1 cellular context compared by ENCODE assay signal in the genomic region with DNA sequence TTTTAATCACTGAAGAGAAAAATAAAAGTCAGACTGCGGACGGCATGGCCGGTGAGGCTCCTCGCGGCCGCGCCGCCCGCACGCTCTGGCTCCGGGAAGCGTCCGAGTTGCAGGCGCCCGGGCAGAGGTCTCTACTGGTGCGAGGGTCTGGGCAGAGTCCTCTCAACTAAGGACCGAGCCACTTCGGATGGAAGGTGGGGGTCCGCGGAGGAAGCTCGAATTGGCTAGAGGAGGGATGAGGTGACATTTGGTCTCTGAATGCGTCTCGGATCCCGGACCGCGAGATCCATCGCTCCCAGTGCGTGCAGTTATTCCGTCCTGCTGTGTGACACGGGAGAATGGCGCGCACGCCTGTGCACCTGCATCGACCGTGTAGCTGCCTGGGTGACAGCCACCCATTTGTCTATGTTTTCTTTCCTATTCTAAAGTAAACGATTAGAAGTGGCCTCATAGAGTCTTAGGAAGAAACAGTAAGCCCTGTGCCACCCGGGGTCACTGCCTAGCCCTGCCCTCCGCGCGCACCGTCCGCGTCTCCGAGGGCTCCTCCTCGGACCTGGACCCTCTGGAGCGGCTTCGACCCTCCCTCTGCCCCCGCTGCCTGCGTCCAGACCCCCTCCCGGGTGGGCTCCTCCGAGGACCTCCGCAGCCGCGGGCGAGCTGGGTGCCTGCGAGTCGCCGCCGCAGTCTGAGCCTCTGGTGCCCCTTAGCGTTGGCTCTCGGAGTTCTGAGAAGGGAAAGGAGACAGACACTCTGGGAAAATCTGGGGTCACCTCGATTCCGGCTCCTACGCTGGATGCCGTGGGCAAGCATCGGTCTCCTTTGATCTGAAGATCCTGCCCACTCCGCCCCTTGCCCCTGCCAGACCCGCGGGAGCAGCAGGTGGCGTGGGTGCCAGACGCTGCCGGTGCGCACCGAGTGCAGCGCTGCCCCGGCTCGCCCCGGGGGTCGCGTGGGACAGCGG.
TF ChIP-seq lines count a peak whose summit lies in the region.

No MANE protein-coding gene starts in this region.

TF ChIP-seq in GM23338, 12 proteins besides CTCF, POLR2A, EP300 and RAD21 (continued from another document):
- TF ChIP-seq, protein P1, sequence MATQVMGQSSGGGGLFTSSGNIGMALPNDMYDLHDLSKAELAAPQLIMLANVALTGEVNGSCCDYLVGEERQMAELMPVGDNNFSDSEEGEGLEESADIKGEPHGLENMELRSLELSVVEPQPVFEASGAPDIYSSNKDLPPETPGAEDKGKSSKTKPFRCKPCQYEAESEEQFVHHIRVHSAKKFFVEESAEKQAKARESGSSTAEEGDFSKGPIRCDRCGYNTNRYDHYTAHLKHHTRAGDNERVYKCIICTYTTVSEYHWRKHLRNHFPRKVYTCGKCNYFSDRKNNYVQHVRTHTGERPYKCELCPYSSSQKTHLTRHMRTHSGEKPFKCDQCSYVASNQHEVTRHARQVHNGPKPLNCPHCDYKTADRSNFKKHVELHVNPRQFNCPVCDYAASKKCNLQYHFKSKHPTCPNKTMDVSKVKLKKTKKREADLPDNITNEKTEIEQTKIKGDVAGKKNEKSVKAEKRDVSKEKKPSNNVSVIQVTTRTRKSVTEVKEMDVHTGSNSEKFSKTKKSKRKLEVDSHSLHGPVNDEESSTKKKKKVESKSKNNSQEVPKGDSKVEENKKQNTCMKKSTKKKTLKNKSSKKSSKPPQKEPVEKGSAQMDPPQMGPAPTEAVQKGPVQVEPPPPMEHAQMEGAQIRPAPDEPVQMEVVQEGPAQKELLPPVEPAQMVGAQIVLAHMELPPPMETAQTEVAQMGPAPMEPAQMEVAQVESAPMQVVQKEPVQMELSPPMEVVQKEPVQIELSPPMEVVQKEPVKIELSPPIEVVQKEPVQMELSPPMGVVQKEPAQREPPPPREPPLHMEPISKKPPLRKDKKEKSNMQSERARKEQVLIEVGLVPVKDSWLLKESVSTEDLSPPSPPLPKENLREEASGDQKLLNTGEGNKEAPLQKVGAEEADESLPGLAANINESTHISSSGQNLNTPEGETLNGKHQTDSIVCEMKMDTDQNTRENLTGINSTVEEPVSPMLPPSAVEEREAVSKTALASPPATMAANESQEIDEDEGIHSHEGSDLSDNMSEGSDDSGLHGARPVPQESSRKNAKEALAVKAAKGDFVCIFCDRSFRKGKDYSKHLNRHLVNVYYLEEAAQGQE (IDR thresholded peaks at IDR 0.05; ENCODE audit: unreplicated experiment) = no peak
- TF ChIP-seq POLR2AphosphoS5 (IDR thresholded peaks at IDR 0.05; ENCODE audit: low read depth) (no peak), STAT1 (IDR thresholded peaks at IDR 0.05; ENCODE audit: unreplicated experiment) (no peak), ZNF114 (CRISPR knock-in tag; IDR thresholded peaks at IDR 0.05) (no peak), CREB1 (CRISPR knock-in tag; IDR thresholded peaks at IDR 0.05; ENCODE audit: low read depth) (no peak), ZNF331 (CRISPR knock-in tag; IDR thresholded peaks at IDR 0.05; ENCODE audit: low read depth) (no peak)
- TF ChIP-seq, protein P2, sequence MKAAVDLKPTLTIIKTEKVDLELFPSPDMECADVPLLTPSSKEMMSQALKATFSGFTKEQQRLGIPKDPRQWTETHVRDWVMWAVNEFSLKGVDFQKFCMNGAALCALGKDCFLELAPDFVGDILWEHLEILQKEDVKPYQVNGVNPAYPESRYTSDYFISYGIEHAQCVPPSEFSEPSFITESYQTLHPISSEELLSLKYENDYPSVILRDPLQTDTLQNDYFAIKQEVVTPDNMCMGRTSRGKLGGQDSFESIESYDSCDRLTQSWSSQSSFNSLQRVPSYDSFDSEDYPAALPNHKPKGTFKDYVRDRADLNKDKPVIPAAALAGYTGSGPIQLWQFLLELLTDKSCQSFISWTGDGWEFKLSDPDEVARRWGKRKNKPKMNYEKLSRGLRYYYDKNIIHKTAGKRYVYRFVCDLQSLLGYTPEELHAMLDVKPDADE (IDR thresholded peaks at IDR 0.05) = no peak
